ENCODE assay signal across 13 cellular contexts in the genomic region with DNA sequence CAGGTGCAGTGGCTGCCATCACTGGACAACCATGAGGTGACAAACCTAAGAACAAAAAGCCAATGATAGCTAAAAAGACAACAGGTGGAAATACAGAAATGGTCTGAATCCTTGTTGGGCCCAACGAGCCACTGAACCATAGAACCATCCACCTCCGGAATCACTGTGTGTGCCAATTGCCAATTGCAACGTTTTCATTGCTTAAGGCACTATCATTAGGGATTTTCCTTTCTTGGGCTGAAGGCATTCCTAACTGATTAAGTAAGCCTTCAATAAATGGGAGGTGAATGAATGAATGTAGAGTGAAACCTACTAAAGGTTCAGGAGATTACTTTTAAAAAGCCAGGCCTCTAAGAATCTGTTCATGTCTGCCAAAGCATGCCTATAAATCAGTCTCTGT. TPM values are rescaled to one million over a fixed set of nuclear protein-coding genes. Genes with fewer than 3 reads are reported as not detected.
DNase-seq lines count a peak whose midpoint lies in the region; TF ChIP-seq lines count a peak whose summit lies in the region.
"Had no signal": no experiment of that assay in that cellular context is flagged by ENCODE, and none has a peak within 500 bp of the region (broad histone marks: within the 10 kb centered on the region; RNA-seq: fewer than 3 reads in every experiment).

No MANE protein-coding gene starts in this region.

- H3K4me2 ChIP-seq in mesendoderm (ENCODE audit: low read length) = no peak overlapping the region

- no peak overlapping the region for H3K23ac ChIP-seq in mesendoderm (ENCODE audit: low read length)

- H3K9me3 ChIP-seq in MG63 (no peaks in the 10 kb centered on the region), WERI-Rb-1 (ENCODE audit: severe bottlenecking) (no peaks in the 10 kb centered on the region), Peyer's patch (no peaks in the 10 kb centered on the region)
- H3K9me3 ChIP-seq: right lobe of liver had no signal

- H3K4me1 ChIP-seq in mesendoderm (ENCODE audit: control insufficient read depth, low read depth, low read length) (peaks cover 16% of the 10 kb centered on the region), Peyer's patch (peaks cover 3 to 21% (median 4%) of the 10 kb centered on the region in 4 donors)

- H2BK120ac ChIP-seq in mesendoderm (ENCODE audit: low read depth, low read length) = no peak overlapping the region

- no peak overlapping the region for H4K5ac ChIP-seq in mesendoderm (ENCODE audit: low read length)

- H3K36me3 ChIP-seq in BJ (ENCODE audit: control insufficient read depth, insufficient read depth, low read length) (no peaks in the 10 kb centered on the region), MG63 (peaks cover 5% of the 10 kb centered on the region), mesendoderm (ENCODE audit: control insufficient read depth, insufficient read depth, low read length) (no peaks in the 10 kb centered on the region), WERI-Rb-1 (peaks cover 7% of the 10 kb centered on the region), Peyer's patch (no peaks in the 10 kb centered on the region)
- H3K36me3 ChIP-seq: right lobe of liver had no signal

- intact Hi-C loops in dorsolateral prefrontal cortex (cut with DNase I) = loop anchor here in 1 of 2 donors (5.0 kb wide), 1 partner anchor 83 kb away; no protein-coding TSS in a partner anchor

- H2BK15ac ChIP-seq in mesendoderm (replicated peaks; ENCODE audit: low read depth) = no peak overlapping the region

- TF ChIP-seq CTCF in BJ (IDR thresholded peaks at IDR 0.05; ENCODE audit: insufficient read depth, low read depth, low read length) (no peak), dorsolateral prefrontal cortex (IDR thresholded peaks at IDR 0.05 in 54 of 56, conservative IDR thresholded peaks at IDR 0.05 in 2 of 56; ENCODE audit: low read depth in 1 of 56, partially characterized antibody in 56 of 56) (no peak), WERI-Rb-1 (IDR thresholded peaks at IDR 0.05; ENCODE audit: low read depth, low read length) (no peak), Peyer's patch (IDR thresholded peaks at IDR 0.05) (no peak)

- H3K18ac ChIP-seq in mesendoderm (ENCODE audit: low read length) = no peak overlapping the region

- POLR2A ChIA-PET in BJ (lab: Charles Lee) = interaction anchor here (0.6 kb wide), 1 partner anchor 11 kb away, joined by 4 read pairs; no protein-coding TSS in a partner anchor

- H3K4me3 ChIP-seq in BJ (ENCODE audit: low read depth, low read length) (no peak overlapping the region), MG63 (no peak overlapping the region), dorsolateral prefrontal cortex (peak overlapping the region in 6 of 59 donors; percentile 1 to 16 (median 6)), mesendoderm (ENCODE audit: low read length) (no peak overlapping the region), WERI-Rb-1 (ENCODE audit: low read depth, low read length) (no peak overlapping the region), Peyer's patch (no peak overlapping the region)
- H3K4me3 ChIP-seq: right lobe of liver had no signal

- no peak overlapping the region for H3K56ac ChIP-seq in mesendoderm (ENCODE audit: low read length)

- H3K27me3 ChIP-seq in BJ (ENCODE audit: control insufficient read depth, insufficient read depth, low read length) (no peaks in the 10 kb centered on the region), MG63 (no peaks in the 10 kb centered on the region), dorsolateral prefrontal cortex (no peaks in the 10 kb centered on the region), mesendoderm (ENCODE audit: insufficient read depth, low read length, poor library complexity) (no peaks in the 10 kb centered on the region), WERI-Rb-1 (ENCODE audit: insufficient read depth, low read depth, severe bottlenecking) (no peaks in the 10 kb centered on the region), Peyer's patch (no peaks in the 10 kb centered on the region)
- H3K27me3 ChIP-seq: right lobe of liver had no signal

- peak overlapping the region; percentile 39 for H2AK5ac ChIP-seq in mesendoderm (ENCODE audit: low read length)

- H3K4ac ChIP-seq in mesendoderm (ENCODE audit: low read depth, low read length) = no peak overlapping the region

- H3K79me1 ChIP-seq in mesendoderm (ENCODE audit: low read length) = peaks cover 20% of the 10 kb centered on the region

- CTCF ChIA-PET in BJ (lab: Yijun Ruan, JAX) = interaction anchor here (1.0 kb wide), 1 partner anchor 64 kb away, joined by 3 read pairs; no protein-coding TSS in a partner anchor

- H3K27ac ChIP-seq in dorsolateral prefrontal cortex (peak overlapping the region in 45 of 59 donors; percentile 0 to 91 (median 79)), mesendoderm (ENCODE audit: low read depth, low read length) (no peak overlapping the region), WERI-Rb-1 (no peak overlapping the region), Peyer's patch (no peak overlapping the region)

- DNase-seq in BJ (ENCODE audit: low read depth) (peak; percentile 12), MG63 (peak; percentile 48), dorsolateral prefrontal cortex (no peak), mesendoderm (peak; percentile 65), 8988T (no peak), activated T-cell treated with anti-CD3 and anti-CD28 coated beads for 4 hours (no peak), WERI-Rb-1 (no peak), Peyer's patch (no peak)
- DNase-seq: activated CD8-positive, alpha-beta memory T cell treated with anti-CD3 and anti-CD28 coated beads for 24 hours; MM.1S; NCI-H510A treated with DMSO at 0.1 percent for 48 hours; right lobe of liver had no signal

- no peak overlapping the region for H3K9ac ChIP-seq in mesendoderm (ENCODE audit: low read length)

- WGBS in mesendoderm (ENCODE audit: extremely low coverage, insufficient coverage, low lambda C conversion rate) = no CpG with 5 or more reads among the region's 3 CpGs

- no peak overlapping the region for H2BK5ac ChIP-seq in mesendoderm (ENCODE audit: low read length)

- TF ChIP-seq POLR2A in Peyer's patch (IDR thresholded peaks at IDR 0.05) = no peak

- no peak overlapping the region for H4K8ac ChIP-seq in mesendoderm (ENCODE audit: low read depth, low read length)

- peaks cover 42% of the 10 kb centered on the region for H3K79me2 ChIP-seq in mesendoderm (ENCODE audit: control insufficient read depth, insufficient read depth, low read length)

RNA-seq across cellular contexts. Expression of a gene that starts 3.6 kb away (rescaled TPM):
- polyA plus RNA-seq in BJ (2011; rRNA removed) = 4.3 and 5.4 TPM in 2 replicates
- polyA minus RNA-seq in BJ (2011; rRNA and poly(A)+ RNA removed) = 8.5 and 10.6 TPM in 2 replicates
- 2.0 and 6.8 TPM in 2 replicates for total RNA-seq in MG63 (2014; rRNA removed; shearing (Covaris generic); ENCODE audit: low replicate concordance)
- total RNA-seq in dorsolateral prefrontal cortex (10 to 100 TPM; 41.7 to 92.3 (median 58.4) TPM), Peyer's patch (10 to 100 TPM in 2 of 4 donors, 1 to 10 TPM in 2; 6.3 to 12.4 (median 10.5) TPM)
- polyA plus RNA-seq in mesendoderm (2013, experiment 1 of 2) = 7.4 TPM
- 7.2 TPM for polyA plus RNA-seq in mesendoderm (2013, experiment 2 of 2)

RNA-seq across cellular contexts. Expression of a gene that starts 36.9 kb away (rescaled TPM):
- polyA plus RNA-seq in BJ (2011; rRNA removed) = not detected in 2 replicates
- not detected in 2 replicates for polyA minus RNA-seq in BJ (2011; rRNA and poly(A)+ RNA removed)
- total RNA-seq in MG63 (2014; rRNA removed; shearing (Covaris generic); ENCODE audit: low replicate concordance) = not detected in 2 replicates
- total RNA-seq in dorsolateral prefrontal cortex = 1 to 10 TPM in 2 of 120 experiments, under 1 TPM in 105, not detected in 13; 0.13 to 1.1 (median 0.31) TPM
- polyA plus RNA-seq in mesendoderm (2013, experiment 1 of 2) = 0.07 TPM
- polyA plus RNA-seq in mesendoderm (2013, experiment 2 of 2) = 0.04 TPM
- 1 to 10 TPM in 2 of 4 donors, under 1 TPM in 1, not detected in 1; 0.54 to 2.6 (median 1.4) TPM for total RNA-seq in Peyer's patch
- total RNA-seq: mononuclear cell, right lobe of liver had no signal

Comparison
In these comparisons a context has a peak if more than half of its experiments do, and no peak if none do; other contexts are left out.
1. DNase-seq: peak in BJ (single experiment), MG63 (single experiment) and mesendoderm (single experiment); none in dorsolateral prefrontal cortex (0 of 10), 8988T (single experiment), activated T-cell treated with anti-CD3 and anti-CD28 coated beads for 4 hours (single experiment), WERI-Rb-1 (single experiment) and Peyer's patch (0 of 3).
2. H3K27ac ChIP-seq: peak in dorsolateral prefrontal cortex (45 of 59); none in mesendoderm (single experiment), WERI-Rb-1 (single experiment) and Peyer's patch (0 of 4).